Comparison of ENCODE assay signal across 12 cellular contexts in the genomic region with DNA sequence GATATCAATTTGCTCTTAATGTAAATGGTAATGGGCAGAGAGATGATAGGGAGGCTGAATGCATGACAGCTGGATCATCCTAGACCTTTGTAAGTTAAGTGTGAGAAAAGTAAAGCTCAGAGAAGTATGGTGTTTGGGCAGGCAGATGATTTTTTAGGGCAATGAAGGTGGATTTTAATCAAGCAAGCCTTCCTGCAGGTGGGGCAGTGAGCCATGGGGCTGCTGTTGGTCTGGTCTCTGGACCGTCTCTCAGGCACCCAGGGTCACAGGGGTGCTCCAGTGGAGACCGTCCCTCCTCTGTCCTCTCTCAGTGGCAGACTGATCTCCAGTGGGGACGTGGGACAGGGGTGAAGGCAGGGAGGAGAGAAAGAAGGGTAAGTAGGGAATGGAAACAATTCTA.
DNase-seq lines count a peak whose midpoint lies in the region; ATAC-seq lines count a peak whose summit lies in the region.
"Had no signal": no experiment of that assay in that cellular context is flagged by ENCODE, and none has a peak within 500 bp of the region (broad histone marks: within the 10 kb centered on the region; RNA-seq: fewer than 3 reads in every experiment).

No MANE protein-coding gene starts in this region.

- no peak overlapping the region for H3K4me3 ChIP-seq in thymus (ENCODE audit: low read length)
- H3K4me3 ChIP-seq: coronary artery had no signal

- CTCF ChIA-PET in T-cell (lab: Charles Lee) = interaction anchor here (0.6 to 2.7 kb wide), 10 partner anchors 17 to 167 kb away, joined by 3 to 16 read pairs (median 4); no protein-coding TSS in a partner anchor

- H3K27ac ChIP-seq in thymus (ENCODE audit: low read depth) = peak overlapping the region; percentile 87

- H3K27ac Mint-ChIP-seq in T-cell = peak overlapping the region; percentile 94 to 96

- no peaks in the 10 kb centered on the region for H3K27me3 ChIP-seq in thymus (ENCODE audit: control insufficient read depth, insufficient read depth)

- H3K4me1 ChIP-seq in thymus (ENCODE audit: control insufficient read depth, insufficient read depth, low read length) = peaks cover 23% of the 10 kb centered on the region

- H3K36me3 ChIP-seq in thymus (ENCODE audit: control insufficient read depth, insufficient read depth) = no peaks in the 10 kb centered on the region

- no peak for DNase-seq in activated T-cell treated with anti-CD3 and anti-CD28 coated beads, Interleukin-2, amount 50 U/mL, for 4 hours
- DNase-seq in activated T-cell treated with anti-CD3 and anti-CD28 coated beads for 4 hours = no peak
- DNase-seq in T-cell = no peak
- peak; percentile 18 for DNase-seq in germinal center (ENCODE audit: low spot score)
- no peak for DNase-seq in SW480 (ENCODE audit: low spot score)
- no peak for DNase-seq in stimulated activated CD4-positive, alpha-beta T cell treated with anti-CD3 and anti-CD28 coated beads, Interleukin-2, amount 100 ng/mL, for 24 hours
- DNase-seq: GDM1; NCI-H1092 treated with DMSO at 0.1 percent for 48 hours; stimulated activated naive CD4-positive, alpha-beta T cell treated with Interleukin-2 at 50 U/mL for 16 hours had no signal

- POLR2A ChIA-PET in T-cell (lab: Charles Lee) = interaction anchor here (0.6 to 1.2 kb wide), 7 partner anchors 11 to 344 kb away, joined by 3 to 4 read pairs (median 3); a partner anchor contains a TSS

- H3K27me3 Mint-ChIP-seq in activated T-cell treated with anti-CD3 and anti-CD28 coated beads, Interleukin-2, amount 50 U/mL, for 4 hours (ENCODE audit: low read depth) = no peaks in the 10 kb centered on the region
- H3K27me3 Mint-ChIP-seq in T-cell = no peaks in the 10 kb centered on the region

- 98% methylated on average over 3 of the region's 3 CpGs for WGBS in thymus

- H3K9me3 Mint-ChIP-seq in activated T-cell treated with anti-CD3 and anti-CD28 coated beads, Interleukin-2, amount 50 U/mL, for 4 hours = no peaks in the 10 kb centered on the region
- no peaks in the 10 kb centered on the region for H3K9me3 Mint-ChIP-seq in T-cell

- H3K4me1 Mint-ChIP-seq in activated T-cell treated with anti-CD3 and anti-CD28 coated beads, Interleukin-2, amount 50 U/mL, for 4 hours (ENCODE audit: low read depth) = peaks cover 88% of the 10 kb centered on the region
- peaks cover 81 to 94% (median 88%) of the 10 kb centered on the region in 3 donors for H3K4me1 Mint-ChIP-seq in T-cell

- no peak for ATAC-seq in activated T-cell treated with anti-CD3 and anti-CD28 coated beads, Interleukin-2, amount 50 U/mL, for 4 hours
- ATAC-seq in T-cell (replicated peaks in 1 of 4) (no peak), HG03159 (IDR thresholded peaks at IDR 0.05; ENCODE audit: unreplicated experiment) (no peak)

- H3K4me3 Mint-ChIP-seq in activated T-cell treated with anti-CD3 and anti-CD28 coated beads, Interleukin-2, amount 50 U/mL, for 4 hours = peak overlapping the region; percentile 11
- H3K4me3 Mint-ChIP-seq in T-cell = peak overlapping the region in 2 of 3 donors; percentile 18 to 75

- no peaks in the 10 kb centered on the region for H3K9me3 ChIP-seq in thymus (ENCODE audit: control insufficient read depth)

- no peaks in the 10 kb centered on the region for H3K36me3 Mint-ChIP-seq in activated T-cell treated with anti-CD3 and anti-CD28 coated beads, Interleukin-2, amount 50 U/mL, for 4 hours (ENCODE audit: insufficient read depth)
- no peaks in the 10 kb centered on the region for H3K36me3 Mint-ChIP-seq in T-cell
